Comparison of ENCODE assay signal across 8 cellular contexts in genomic region chr7:87416682-87417587, GRCh38. TPM values are rescaled to one million over a fixed set of nuclear protein-coding genes. Genes with fewer than 3 reads are reported as not detected.
DNase-seq lines count a peak whose midpoint lies in the region; ATAC-seq and TF ChIP-seq lines count a peak whose summit lies in the region.

No MANE protein-coding gene starts in this region.

- H3K4me3 ChIP-seq in mammary epithelial cell (replicated peaks in 1 of 3; ENCODE audit: insufficient read depth in 1 of 3, low read depth in 2 of 3, low read length in 3 of 3) (no peak overlapping the region), kidney epithelial cell (ENCODE audit: low read depth, low read length) (no peak overlapping the region)

- no TSS peak for BruUV-seq in mammary epithelial cell (replicated peaks; lab: Mats Ljungman, UMichigan)

- 33% methylated on average over 5 of the region's 5 CpGs for WGBS in mammary epithelial cell (ENCODE audit: low coverage, missing lambda C conversion rate)

- no peak overlapping the region for H2AFZ ChIP-seq in mammary epithelial cell (ENCODE audit: low read depth, low read length)

- H3K36me3 ChIP-seq in mammary epithelial cell (ENCODE audit: insufficient read depth, low read length) (no peaks in the 10 kb centered on the region), kidney epithelial cell (ENCODE audit: control insufficient read depth, insufficient read depth, low read length) (no peaks in the 10 kb centered on the region)

- no peaks in the 10 kb centered on the region for H3K27me3 ChIP-seq in mammary epithelial cell (ENCODE audit: insufficient read depth, low read length)
- H3K27me3 ChIP-seq in kidney epithelial cell (ENCODE audit: control insufficient read depth, insufficient read depth, low read length): no peaks in the 10 kb centered on the region

- in situ Hi-C loops in mammary epithelial cell (cut with MboI; ENCODE audit: low sequenced_read_pairs in 2 of 2): loop anchor here in 1 of 2 donors (5.0 kb wide), 1 partner anchor 105 kb away; no protein-coding TSS in a partner anchor

- ATAC-seq in HG02973 (IDR thresholded peaks at IDR 0.05; ENCODE audit: unreplicated experiment): peak; percentile 81

- H3K79me2 ChIP-seq in mammary epithelial cell (ENCODE audit: insufficient read depth, low read length): no peaks in the 10 kb centered on the region

- H3K4me2 ChIP-seq in mammary epithelial cell (ENCODE audit: insufficient read depth, low read depth, low read length): no peak overlapping the region

- no peaks in the 10 kb centered on the region for H4K20me1 ChIP-seq in mammary epithelial cell (ENCODE audit: insufficient read depth, low read length)

- H3K9me3 ChIP-seq in mammary epithelial cell (replicated peaks; ENCODE audit: insufficient read depth, low read length): no peaks in the 10 kb centered on the region

- H3K4me1 ChIP-seq in mammary epithelial cell (ENCODE audit: insufficient read depth, low read length): no peaks in the 10 kb centered on the region

- CTCF ChIA-PET in mammary epithelial cell (lab: Charles Lee; ENCODE audit: low non-redundant PET): no interaction called here

- intact Hi-C loops in mammary epithelial cell (cut with micrococcal nuclease): loop anchor here (1.0 to 10.0 kb wide), 3 partner anchors 105 to 468 kb away; partner anchors contain the start of gene DMTF1

- dilution Hi-C loops in mammary epithelial cell (cut with HindIII; ENCODE audit: low sequenced_read_pairs): no loop called here

- no peak overlapping the region for H3K27ac ChIP-seq in VCaP
- no peak overlapping the region for H3K27ac ChIP-seq in mammary epithelial cell (ENCODE audit: insufficient read depth, low read depth, low read length)

- no peak overlapping the region for H3K9ac ChIP-seq in mammary epithelial cell (ENCODE audit: insufficient read depth, low read length)

- DNase-seq in NK-92 treated with Interleukin-12 subunit alpha and Interleukin-12 subunit beta, amount 100 ng/mL, for 24 hours (lab: John Stamatoyannopoulos, UW): peak; percentile 14
- no peak for DNase-seq in NK-92 (lab: John Stamatoyannopoulos, UW; ENCODE audit: unreplicated experiment)
- DNase-seq in NCI-H2171 (lab: John Stamatoyannopoulos, UW): peak; percentile 41
- peak; percentile 44 for DNase-seq in mammary epithelial cell
- DNase-seq in kidney epithelial cell (ENCODE audit: low read depth): peak; percentile 9
- peak; percentile 31 to 61 (median 32) for DNase-seq in stimulated activated CD4-positive, alpha-beta T cell treated with anti-CD3 and anti-CD28 coated beads, TNF-alpha, amount 100 ng/mL, for 24 hours (ENCODE audit: low read depth in 3 of 3)

- TF ChIP-seq CTCF in VCaP (conservative IDR thresholded peaks at IDR 0.05) (peak; percentile 78), mammary epithelial cell (conservative IDR thresholded peaks at IDR 0.05 in 1 of 2, IDR thresholded peaks at IDR 0.05 in 1 of 2; ENCODE audit: extremely low read depth in 1 of 2, insufficient read depth in 1 of 2, low read depth in 1 of 2, low read length in 2 of 2) (peak; percentile 56), kidney epithelial cell (IDR thresholded peaks at IDR 0.05; ENCODE audit: insufficient read depth, low read length, poor library complexity, severe bottlenecking) (peak; percentile 42)

RNA-seq across cellular contexts. Expression of gene ABCB4, which starts 58.5 kb away (rescaled TPM):
- total RNA-seq in mammary epithelial cell (not detected), kidney epithelial cell (6.4 and 6.6 TPM in 2 replicates)
- 0.06 TPM for polyA plus RNA-seq in mammary epithelial cell
- not detected for polyA minus RNA-seq in mammary epithelial cell
